In the genomic region with DNA sequence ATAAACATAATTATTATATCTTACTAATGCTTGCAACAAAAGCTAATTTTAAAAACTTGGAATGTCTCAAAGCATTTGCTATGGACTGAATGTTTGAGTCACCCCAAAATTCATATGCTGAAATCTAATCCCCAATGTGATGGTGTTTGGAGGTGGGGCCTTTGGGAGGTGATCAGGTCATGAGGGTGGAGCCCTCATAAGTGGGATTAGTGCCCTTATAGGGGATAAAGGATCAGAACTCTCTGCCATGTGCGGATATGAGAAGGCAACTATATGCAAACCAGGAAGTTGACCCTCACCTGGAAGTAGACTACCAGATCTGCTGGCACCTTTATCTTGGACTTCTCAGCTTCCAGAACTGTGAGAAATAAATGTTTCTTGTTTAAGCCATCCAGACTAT, we compare ENCODE assay signal across 6 cellular contexts.
"Had no signal": no experiment of that assay in that cellular context is flagged by ENCODE, and none has a peak within 500 bp of the region (broad histone marks: within the 10 kb centered on the region; RNA-seq: fewer than 3 reads in every experiment).

No MANE protein-coding gene starts in this region.

- H3K27ac ChIP-seq: HL-60 had no signal

- H3K4me3 ChIP-seq: GM23338 had no signal

- H3K4me1 Mint-ChIP-seq: GM23338 had no signal

- DNase-seq: H9, HCEC 1CT, IMR-90, KBM-7 had no signal

- H3K27ac Mint-ChIP-seq: GM23338, H9 had no signal

- ATAC-seq: GM23338 had no signal

- H3K4me3 Mint-ChIP-seq: GM23338, H9 had no signal

- H3K9me3 Mint-ChIP-seq: GM23338, H9 had no signal
